2 cellular contexts compared by ENCODE assay signal in the genomic region with DNA sequence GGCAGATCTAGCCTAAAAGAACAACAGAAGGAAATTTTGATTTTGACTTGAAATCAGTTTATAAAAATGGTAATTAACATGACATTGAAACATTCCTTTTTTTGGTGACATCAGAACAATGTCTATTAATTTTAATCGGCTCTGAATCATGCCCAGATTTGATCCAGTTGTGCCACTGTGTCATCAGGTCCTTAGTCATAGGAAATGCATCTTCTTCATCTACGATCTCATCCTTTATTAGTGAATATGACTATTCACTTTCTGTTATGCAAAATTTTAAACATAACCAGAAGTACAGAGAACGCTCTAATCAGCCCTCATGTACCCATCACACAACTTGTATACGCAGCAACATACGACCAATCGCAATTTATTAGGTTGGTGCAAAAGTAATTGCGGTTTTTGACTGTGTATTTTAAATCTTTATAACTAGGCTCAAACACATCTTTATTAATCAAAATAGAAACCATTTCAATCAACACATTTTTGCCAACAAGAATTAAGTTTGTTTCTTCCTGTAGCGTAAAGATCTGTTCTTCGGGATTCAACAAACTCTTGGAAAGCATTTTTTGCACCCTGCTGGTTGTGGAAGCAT.
TF ChIP-seq lines count a peak whose summit lies in the region.

No MANE protein-coding gene starts in this region.

TF ChIP-seq in HEK293T, 16 proteins besides CTCF, POLR2A, EP300 and RAD21:
- no peak for TF ChIP-seq L3MBTL2 (conservative IDR thresholded peaks at IDR 0.05)
- TF ChIP-seq ELF4 (IDR thresholded peaks at IDR 0.05) = peak; percentile 85
- no peak for TF ChIP-seq HDGF (IDR thresholded peaks at IDR 0.05; ENCODE audit: borderline replicate concordance)
- TF ChIP-seq TARDBP (IDR thresholded peaks at IDR 0.05) = no peak
- TF ChIP-seq FOXK2 (IDR thresholded peaks at IDR 0.05) = no peak

TF ChIP-seq in K562, 482 proteins besides CTCF, POLR2A, EP300 and RAD21:
- TF ChIP-seq SNIP1 (IDR thresholded peaks at IDR 0.05; ENCODE audit: low read depth) = no peak
- TF ChIP-seq, protein P1, sequence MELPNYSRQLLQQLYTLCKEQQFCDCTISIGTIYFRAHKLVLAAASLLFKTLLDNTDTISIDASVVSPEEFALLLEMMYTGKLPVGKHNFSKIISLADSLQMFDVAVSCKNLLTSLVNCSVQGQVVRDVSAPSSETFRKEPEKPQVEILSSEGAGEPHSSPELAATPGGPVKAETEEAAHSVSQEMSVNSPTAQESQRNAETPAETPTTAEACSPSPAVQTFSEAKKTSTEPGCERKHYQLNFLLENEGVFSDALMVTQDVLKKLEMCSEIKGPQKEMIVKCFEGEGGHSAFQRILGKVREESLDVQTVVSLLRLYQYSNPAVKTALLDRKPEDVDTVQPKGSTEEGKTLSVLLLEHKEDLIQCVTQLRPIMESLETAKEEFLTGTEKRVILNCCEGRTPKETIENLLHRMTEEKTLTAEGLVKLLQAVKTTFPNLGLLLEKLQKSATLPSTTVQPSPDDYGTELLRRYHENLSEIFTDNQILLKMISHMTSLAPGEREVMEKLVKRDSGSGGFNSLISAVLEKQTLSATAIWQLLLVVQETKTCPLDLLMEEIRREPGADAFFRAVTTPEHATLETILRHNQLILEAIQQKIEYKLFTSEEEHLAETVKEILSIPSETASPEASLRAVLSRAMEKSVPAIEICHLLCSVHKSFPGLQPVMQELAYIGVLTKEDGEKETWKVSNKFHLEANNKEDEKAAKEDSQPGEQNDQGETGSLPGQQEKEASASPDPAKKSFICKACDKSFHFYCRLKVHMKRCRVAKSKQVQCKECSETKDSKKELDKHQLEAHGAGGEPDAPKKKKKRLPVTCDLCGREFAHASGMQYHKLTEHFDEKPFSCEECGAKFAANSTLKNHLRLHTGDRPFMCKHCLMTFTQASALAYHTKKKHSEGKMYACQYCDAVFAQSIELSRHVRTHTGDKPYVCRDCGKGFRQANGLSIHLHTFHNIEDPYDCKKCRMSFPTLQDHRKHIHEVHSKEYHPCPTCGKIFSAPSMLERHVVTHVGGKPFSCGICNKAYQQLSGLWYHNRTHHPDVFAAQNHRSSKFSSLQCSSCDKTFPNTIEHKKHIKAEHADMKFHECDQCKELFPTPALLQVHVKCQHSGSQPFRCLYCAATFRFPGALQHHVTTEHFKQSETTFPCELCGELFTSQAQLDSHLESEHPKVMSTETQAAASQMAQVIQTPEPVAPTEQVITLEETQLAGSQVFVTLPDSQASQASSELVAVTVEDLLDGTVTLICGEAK (IDR thresholded peaks at IDR 0.05) = peak; percentile 62; the same call in 1 of the 2 replicates
- TF ChIP-seq, protein P1 (CRISPR knock-in tag; IDR thresholded peaks at IDR 0.05) = no peak
